1 cellular context compared by ENCODE assay signal in the genomic region with DNA sequence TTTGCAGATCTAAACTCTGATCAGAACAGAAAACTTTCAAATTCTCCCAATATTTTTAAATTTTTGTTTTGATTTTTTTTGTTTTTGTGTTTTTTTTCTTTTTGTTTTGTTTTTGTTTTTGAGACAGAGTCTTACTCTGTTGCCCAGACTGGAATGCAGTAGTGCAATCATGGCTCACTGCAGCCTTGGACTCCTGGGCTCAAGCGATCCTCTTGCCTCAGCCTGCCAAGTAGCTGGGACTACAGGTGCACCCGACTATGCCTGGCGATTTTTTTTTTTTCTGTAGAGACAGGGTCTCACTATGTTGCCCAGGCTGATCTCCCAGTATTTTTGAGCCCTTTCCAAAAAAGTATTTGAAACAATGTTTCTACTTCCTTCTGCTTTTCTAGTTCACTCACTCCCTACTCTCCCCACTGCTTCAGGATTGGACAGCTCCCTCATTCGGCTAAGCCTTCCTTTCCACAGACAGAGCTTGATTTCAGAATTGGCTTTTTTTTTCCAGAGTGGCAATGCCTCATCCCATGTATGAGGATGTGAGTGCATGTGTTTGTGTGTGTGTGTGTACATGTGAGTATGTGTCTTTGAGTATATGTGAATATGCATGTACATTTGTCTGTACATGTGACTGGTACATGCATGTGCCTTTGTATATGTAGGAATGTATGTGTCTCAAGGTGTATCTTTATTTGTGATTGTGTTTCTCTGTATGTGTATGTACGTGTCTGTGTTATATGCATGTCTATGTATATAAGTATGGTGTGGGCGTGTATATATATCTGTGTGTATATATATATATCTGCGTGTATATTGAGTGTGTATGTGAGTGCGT.
A peak's percentile ranks its signal among the peaks of the same experiment; 100 is the strongest.
TF ChIP-seq lines count a peak whose summit lies in the region.

No MANE protein-coding gene starts in this region.

TF ChIP-seq in GM23338, 12 proteins besides CTCF, POLR2A, EP300 and RAD21 (continued from another document):
- TF ChIP-seq, protein P1, sequence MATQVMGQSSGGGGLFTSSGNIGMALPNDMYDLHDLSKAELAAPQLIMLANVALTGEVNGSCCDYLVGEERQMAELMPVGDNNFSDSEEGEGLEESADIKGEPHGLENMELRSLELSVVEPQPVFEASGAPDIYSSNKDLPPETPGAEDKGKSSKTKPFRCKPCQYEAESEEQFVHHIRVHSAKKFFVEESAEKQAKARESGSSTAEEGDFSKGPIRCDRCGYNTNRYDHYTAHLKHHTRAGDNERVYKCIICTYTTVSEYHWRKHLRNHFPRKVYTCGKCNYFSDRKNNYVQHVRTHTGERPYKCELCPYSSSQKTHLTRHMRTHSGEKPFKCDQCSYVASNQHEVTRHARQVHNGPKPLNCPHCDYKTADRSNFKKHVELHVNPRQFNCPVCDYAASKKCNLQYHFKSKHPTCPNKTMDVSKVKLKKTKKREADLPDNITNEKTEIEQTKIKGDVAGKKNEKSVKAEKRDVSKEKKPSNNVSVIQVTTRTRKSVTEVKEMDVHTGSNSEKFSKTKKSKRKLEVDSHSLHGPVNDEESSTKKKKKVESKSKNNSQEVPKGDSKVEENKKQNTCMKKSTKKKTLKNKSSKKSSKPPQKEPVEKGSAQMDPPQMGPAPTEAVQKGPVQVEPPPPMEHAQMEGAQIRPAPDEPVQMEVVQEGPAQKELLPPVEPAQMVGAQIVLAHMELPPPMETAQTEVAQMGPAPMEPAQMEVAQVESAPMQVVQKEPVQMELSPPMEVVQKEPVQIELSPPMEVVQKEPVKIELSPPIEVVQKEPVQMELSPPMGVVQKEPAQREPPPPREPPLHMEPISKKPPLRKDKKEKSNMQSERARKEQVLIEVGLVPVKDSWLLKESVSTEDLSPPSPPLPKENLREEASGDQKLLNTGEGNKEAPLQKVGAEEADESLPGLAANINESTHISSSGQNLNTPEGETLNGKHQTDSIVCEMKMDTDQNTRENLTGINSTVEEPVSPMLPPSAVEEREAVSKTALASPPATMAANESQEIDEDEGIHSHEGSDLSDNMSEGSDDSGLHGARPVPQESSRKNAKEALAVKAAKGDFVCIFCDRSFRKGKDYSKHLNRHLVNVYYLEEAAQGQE (IDR thresholded peaks at IDR 0.05; ENCODE audit: unreplicated experiment) = peak; percentile 71
- TF ChIP-seq, protein P2, sequence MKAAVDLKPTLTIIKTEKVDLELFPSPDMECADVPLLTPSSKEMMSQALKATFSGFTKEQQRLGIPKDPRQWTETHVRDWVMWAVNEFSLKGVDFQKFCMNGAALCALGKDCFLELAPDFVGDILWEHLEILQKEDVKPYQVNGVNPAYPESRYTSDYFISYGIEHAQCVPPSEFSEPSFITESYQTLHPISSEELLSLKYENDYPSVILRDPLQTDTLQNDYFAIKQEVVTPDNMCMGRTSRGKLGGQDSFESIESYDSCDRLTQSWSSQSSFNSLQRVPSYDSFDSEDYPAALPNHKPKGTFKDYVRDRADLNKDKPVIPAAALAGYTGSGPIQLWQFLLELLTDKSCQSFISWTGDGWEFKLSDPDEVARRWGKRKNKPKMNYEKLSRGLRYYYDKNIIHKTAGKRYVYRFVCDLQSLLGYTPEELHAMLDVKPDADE (IDR thresholded peaks at IDR 0.05) = no peak
- TF ChIP-seq, protein P3, sequence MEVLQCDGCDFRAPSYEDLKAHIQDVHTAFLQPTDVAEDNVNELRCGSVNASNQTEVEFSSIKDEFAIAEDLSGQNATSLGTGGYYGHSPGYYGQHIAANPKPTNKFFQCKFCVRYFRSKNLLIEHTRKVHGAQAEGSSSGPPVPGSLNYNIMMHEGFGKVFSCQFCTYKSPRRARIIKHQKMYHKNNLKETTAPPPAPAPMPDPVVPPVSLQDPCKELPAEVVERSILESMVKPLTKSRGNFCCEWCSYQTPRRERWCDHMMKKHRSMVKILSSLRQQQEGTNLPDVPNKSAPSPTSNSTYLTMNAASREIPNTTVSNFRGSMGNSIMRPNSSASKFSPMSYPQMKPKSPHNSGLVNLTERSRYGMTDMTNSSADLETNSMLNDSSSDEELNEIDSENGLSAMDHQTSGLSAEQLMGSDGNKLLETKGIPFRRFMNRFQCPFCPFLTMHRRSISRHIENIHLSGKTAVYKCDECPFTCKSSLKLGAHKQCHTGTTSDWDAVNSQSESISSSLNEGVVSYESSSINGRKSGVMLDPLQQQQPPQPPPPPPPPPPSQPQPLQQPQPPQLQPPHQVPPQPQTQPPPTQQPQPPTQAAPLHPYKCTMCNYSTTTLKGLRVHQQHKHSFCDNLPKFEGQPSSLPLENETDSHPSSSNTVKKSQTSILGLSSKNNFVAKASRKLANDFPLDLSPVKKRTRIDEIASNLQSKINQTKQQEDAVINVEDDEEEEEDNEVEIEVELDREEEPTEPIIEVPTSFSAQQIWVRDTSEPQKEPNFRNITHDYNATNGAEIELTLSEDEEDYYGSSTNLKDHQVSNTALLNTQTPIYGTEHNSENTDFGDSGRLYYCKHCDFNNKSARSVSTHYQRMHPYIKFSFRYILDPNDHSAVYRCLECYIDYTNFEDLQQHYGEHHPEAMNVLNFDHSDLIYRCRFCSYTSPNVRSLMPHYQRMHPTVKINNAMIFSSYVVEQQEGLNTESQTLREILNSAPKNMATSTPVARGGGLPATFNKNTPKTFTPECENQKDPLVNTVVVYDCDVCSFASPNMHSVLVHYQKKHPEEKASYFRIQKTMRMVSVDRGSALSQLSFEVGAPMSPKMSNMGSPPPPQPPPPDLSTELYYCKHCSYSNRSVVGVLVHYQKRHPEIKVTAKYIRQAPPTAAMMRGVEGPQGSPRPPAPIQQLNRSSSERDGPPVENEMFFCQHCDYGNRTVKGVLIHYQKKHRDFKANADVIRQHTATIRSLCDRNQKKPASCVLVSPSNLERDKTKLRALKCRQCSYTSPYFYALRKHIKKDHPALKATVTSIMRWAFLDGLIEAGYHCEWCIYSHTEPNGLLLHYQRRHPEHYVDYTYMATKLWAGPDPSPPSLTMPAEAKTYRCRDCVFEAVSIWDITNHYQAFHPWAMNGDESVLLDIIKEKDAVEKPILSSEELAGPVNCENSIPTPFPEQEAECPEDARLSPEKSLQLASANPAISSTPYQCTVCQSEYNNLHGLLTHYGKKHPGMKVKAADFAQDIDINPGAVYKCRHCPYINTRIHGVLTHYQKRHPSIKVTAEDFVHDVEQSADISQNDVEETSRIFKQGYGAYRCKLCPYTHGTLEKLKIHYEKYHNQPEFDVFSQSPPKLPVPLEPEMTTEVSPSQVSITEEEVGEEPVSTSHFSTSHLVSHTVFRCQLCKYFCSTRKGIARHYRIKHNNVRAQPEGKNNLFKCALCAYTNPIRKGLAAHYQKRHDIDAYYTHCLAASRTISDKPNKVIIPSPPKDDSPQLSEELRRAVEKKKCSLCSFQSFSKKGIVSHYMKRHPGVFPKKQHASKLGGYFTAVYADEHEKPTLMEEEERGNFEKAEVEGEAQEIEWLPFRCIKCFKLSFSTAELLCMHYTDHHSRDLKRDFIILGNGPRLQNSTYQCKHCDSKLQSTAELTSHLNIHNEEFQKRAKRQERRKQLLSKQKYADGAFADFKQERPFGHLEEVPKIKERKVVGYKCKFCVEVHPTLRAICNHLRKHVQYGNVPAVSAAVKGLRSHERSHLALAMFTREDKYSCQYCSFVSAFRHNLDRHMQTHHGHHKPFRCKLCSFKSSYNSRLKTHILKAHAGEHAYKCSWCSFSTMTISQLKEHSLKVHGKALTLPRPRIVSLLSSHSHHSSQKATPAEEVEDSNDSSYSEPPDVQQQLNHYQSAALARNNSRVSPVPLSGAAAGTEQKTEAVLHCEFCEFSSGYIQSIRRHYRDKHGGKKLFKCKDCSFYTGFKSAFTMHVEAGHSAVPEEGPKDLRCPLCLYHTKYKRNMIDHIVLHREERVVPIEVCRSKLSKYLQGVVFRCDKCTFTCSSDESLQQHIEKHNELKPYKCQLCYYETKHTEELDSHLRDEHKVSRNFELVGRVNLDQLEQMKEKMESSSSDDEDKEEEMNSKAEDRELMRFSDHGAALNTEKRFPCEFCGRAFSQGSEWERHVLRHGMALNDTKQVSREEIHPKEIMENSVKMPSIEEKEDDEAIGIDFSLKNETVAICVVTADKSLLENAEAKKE (CRISPR knock-in tag; IDR thresholded peaks at IDR 0.05) = no peak
TF ChIP-seq in GM23338: peak in this region for 1.
